Comparison of ENCODE assay signal across 1 cellular context in genomic region chr2:85276571-85277121, GRCh38.
TF ChIP-seq lines count a peak whose summit lies in the region.

No MANE protein-coding gene starts in this region.

TF ChIP-seq in H1, 55 proteins besides CTCF, POLR2A, EP300 and RAD21:
- TF ChIP-seq SP2 (IDR thresholded peaks at IDR 0.05; ENCODE audit: low read length) (no peak), CBX8 (IDR thresholded peaks at IDR 0.05; ENCODE audit: borderline replicate concordance, low read depth, low read length) (no peak), SUZ12 (IDR thresholded peaks at IDR 0.05; ENCODE audit: low read length) (no peak), TBP (IDR thresholded peaks at IDR 0.05; ENCODE audit: low read depth, low read length) (no peak), YY1 (IDR thresholded peaks at IDR 0.05; ENCODE audit: low read depth, low read length) (no peak), SIX5 (IDR thresholded peaks at IDR 0.05; ENCODE audit: low read depth, low read length) (no peak), CREB1 (IDR thresholded peaks at IDR 0.05) (no peak), POLR2AphosphoS5 (IDR thresholded peaks at IDR 0.05; ENCODE audit: low read depth, low read length) (no peak)
